ENCODE assay signal across 7 cellular contexts in genomic region chr11:123456473-123456872, GRCh38. TPM values are rescaled to one million over a fixed set of nuclear protein-coding genes. Genes with fewer than 3 reads are reported as not detected.
DNase-seq lines count a peak whose midpoint lies in the region; ATAC-seq and TF ChIP-seq lines count a peak whose summit lies in the region.
"Not testable (repeated sequence)": the region's sequence is repeated elsewhere in the genome, so short reads cannot be mapped to it uniquely, and the experiment has no call there.

No MANE protein-coding gene starts in this region.

- not testable (repeated sequence) for H4K20me1 ChIP-seq in BLaER1 treated with 17β-estradiol and CSF1 and Interleukin-3, amounts not matched to agents 10 nM and 100 nM; HCT116 (ENCODE audit: insufficient read depth)

- H3K79me2 ChIP-seq in HCT116 (ENCODE audit: insufficient read depth, low read length), result not testable (repeated sequence)

- H3K9me3 ChIP-seq in BLaER1 treated with 17β-estradiol and CSF1 and Interleukin-3, amounts not matched to agents 10 nM and 100 nM (replicated peaks in 1 of 11); HCT116 (ENCODE audit: control insufficient read depth in 1 of 2, insufficient read depth in 1 of 2, low read depth in 1 of 2, low read length in 2 of 2); Peyer's patch; adrenal gland (replicated peaks in 1 of 3); naive thymus-derived CD4-positive, alpha-beta T cell (ENCODE audit: control insufficient read depth in 2 of 3, low read length in 3 of 3): not testable (repeated sequence)

- RAD21 ChIA-PET in HCT116 (lab: Charles Lee; ENCODE audit: low non-redundant PET in 1 of 2, low total read pairs in 2 of 2, uncharacterized antibody in 2 of 2, unreplicated experiment in 2 of 2), result not testable (repeated sequence)

- not testable (repeated sequence) for H3K9me2 ChIP-seq in HCT116 (ENCODE audit: insufficient read depth)

- TF ChIP-seq CTCF in HCT116 (IDR thresholded peaks at IDR 0.05 in 2 of 3, conservative IDR thresholded peaks at IDR 0.05 in 1 of 3; ENCODE audit: borderline replicate concordance in 1 of 3, insufficient read depth in 1 of 3, low read depth in 2 of 3, low read length in 2 of 3); Peyer's patch (IDR thresholded peaks at IDR 0.05); adrenal gland (IDR thresholded peaks at IDR 0.05): not testable (repeated sequence)

- H3K4me1 ChIP-seq in BLaER1 treated with 17β-estradiol and CSF1 and Interleukin-3, amounts not matched to agents 10 nM and 100 nM, result peaks cover 50 to 68% (median 58%) of the 10 kb centered on the region in 10 experiments
- H3K4me1 ChIP-seq in HCT116 (ENCODE audit: control insufficient read depth in 1 of 2, insufficient read depth in 2 of 2, low read length in 2 of 2) (peaks cover 22 to 58% of the 10 kb centered on the region in 2 experiments), Peyer's patch (peaks cover 0 to 10% (median 0%) of the 10 kb centered on the region in 4 donors), adrenal gland (replicated peaks in 1 of 2) (peaks cover 51 to 73% of the 10 kb centered on the region in 2 donors)
- H3K4me1 ChIP-seq in naive thymus-derived CD4-positive, alpha-beta T cell (ENCODE audit: control insufficient read depth in 2 of 2, insufficient read depth in 2 of 2, low read length in 2 of 2), result peaks cover 4 to 22% of the 10 kb centered on the region in 2 donors

- H3K4me3 Mint-ChIP-seq in activated CD4-positive, alpha-beta T cell treated with anti-CD3 and anti-CD28 coated beads, Interleukin-2, amount 10 ng/mL, durations not matched to agents 7 days and 5 days, result not testable (repeated sequence)
- H3K4me3 Mint-ChIP-seq in activated T-helper 1 cell treated with anti-CD3 and anti-CD28 coated beads, Interleukin-12 subunit alpha, Interleukin-12 subunit beta, Interleukin-2, Interleukin-4 antibody, amounts not matched to agents 30 ng/mL and 10 ng/mL and 1 ng/mL, durations not matched to agents 14 hours and 24 hours and 36 hours, result peak overlapping the region; percentile 70
- peak overlapping the region in 6 of 10 donors; percentile 6 to 63 (median 37) for H3K4me3 Mint-ChIP-seq in naive thymus-derived CD4-positive, alpha-beta T cell

- H3K27me3 ChIP-seq in BLaER1 treated with 17β-estradiol and CSF1 and Interleukin-3, amounts not matched to agents 10 nM and 100 nM; HCT116 (ENCODE audit: insufficient read depth, low read length); Peyer's patch; adrenal gland; naive thymus-derived CD4-positive, alpha-beta T cell (ENCODE audit: control insufficient read depth in 2 of 2, insufficient read depth in 2 of 2, low read length in 2 of 2): not testable (repeated sequence)

- DNase-seq in HCT116 (ENCODE audit: low read depth, low spot score) (peak; percentile 47), adrenal gland (peak in 1 of 7 donors; percentile 56)
- DNase-seq in Peyer's patch; activated CD4-positive, alpha-beta T cell treated with anti-CD3 and anti-CD28 coated beads, Interleukin-2, amount 10 ng/mL, durations not matched to agents 7 days and 5 days; activated T-helper 1 cell treated with anti-CD3 and anti-CD28 coated beads, Interleukin-12 subunit alpha, Interleukin-12 subunit beta, Interleukin-2, Interleukin-4 antibody, amounts not matched to agents 30 ng/mL and 10 ng/mL and 1 ng/mL, durations not matched to agents 14 hours and 24 hours and 36 hours (ENCODE audit: low spot score); naive thymus-derived CD4-positive, alpha-beta T cell: not testable (repeated sequence)

- not testable (repeated sequence) for BruUV-seq in HCT116 (replicated peaks; lab: Mats Ljungman, UMichigan)

- not testable (repeated sequence) for H2AFZ ChIP-seq in HCT116 (ENCODE audit: low read depth, low read length, poor library complexity, severe bottlenecking)

- peaks cover 24% of the 10 kb centered on the region for H3K36me3 Mint-ChIP-seq in activated CD4-positive, alpha-beta T cell treated with anti-CD3 and anti-CD28 coated beads, Interleukin-2, amount 10 ng/mL, durations not matched to agents 7 days and 5 days (ENCODE audit: low read depth)
- peaks cover 41% of the 10 kb centered on the region for H3K36me3 Mint-ChIP-seq in activated T-helper 1 cell treated with anti-CD3 and anti-CD28 coated beads, Interleukin-12 subunit alpha, Interleukin-12 subunit beta, Interleukin-2, Interleukin-4 antibody, amounts not matched to agents 30 ng/mL and 10 ng/mL and 1 ng/mL, durations not matched to agents 14 hours and 24 hours and 36 hours (ENCODE audit: low read depth)
- peaks cover 0 to 47% (median 0%) of the 10 kb centered on the region in 5 donors for H3K36me3 Mint-ChIP-seq in naive thymus-derived CD4-positive, alpha-beta T cell

- H3K27me3 Mint-ChIP-seq in activated CD4-positive, alpha-beta T cell treated with anti-CD3 and anti-CD28 coated beads, Interleukin-2, amount 10 ng/mL, durations not matched to agents 7 days and 5 days; activated T-helper 1 cell treated with anti-CD3 and anti-CD28 coated beads, Interleukin-12 subunit alpha, Interleukin-12 subunit beta, Interleukin-2, Interleukin-4 antibody, amounts not matched to agents 30 ng/mL and 10 ng/mL and 1 ng/mL, durations not matched to agents 14 hours and 24 hours and 36 hours (ENCODE audit: insufficient read depth); naive thymus-derived CD4-positive, alpha-beta T cell: not testable (repeated sequence)

- intact Hi-C loops in HCT116 (cut with micrococcal nuclease); activated T-helper 1 cell treated with anti-CD3 and anti-CD28 coated beads, Interleukin-12 subunit alpha, Interleukin-12 subunit beta, Interleukin-2, Interleukin-4 antibody, amounts not matched to agents 30 ng/mL and 10 ng/mL and 1 ng/mL, durations not matched to agents 14 hours and 24 hours and 36 hours (cut with micrococcal nuclease); adrenal gland (cut with DNase I); naive thymus-derived CD4-positive, alpha-beta T cell (cut with micrococcal nuclease): not testable (repeated sequence)

- POLR2A ChIA-PET in HCT116 (lab: Charles Lee); activated CD4-positive, alpha-beta T cell treated with anti-CD3 and anti-CD28 coated beads, Interleukin-2, amount 10 ng/mL, durations not matched to agents 7 days and 5 days (lab: Charles Lee): not testable (repeated sequence)
- POLR2A ChIA-PET in naive thymus-derived CD4-positive, alpha-beta T cell (lab: Charles Lee), result interaction anchor here (1.0 kb wide), 1 partner anchor 22 kb away, joined by 7 read pairs; no protein-coding TSS in a partner anchor

- 68 to 81% (median 75%) methylated on average over 5 of the region's 5 CpGs for WGBS in adrenal gland, 4 donors

- not testable (repeated sequence) for H3K9me3 Mint-ChIP-seq in activated CD4-positive, alpha-beta T cell treated with anti-CD3 and anti-CD28 coated beads, Interleukin-2, amount 10 ng/mL, durations not matched to agents 7 days and 5 days; activated T-helper 1 cell treated with anti-CD3 and anti-CD28 coated beads, Interleukin-12 subunit alpha, Interleukin-12 subunit beta, Interleukin-2, Interleukin-4 antibody, amounts not matched to agents 30 ng/mL and 10 ng/mL and 1 ng/mL, durations not matched to agents 14 hours and 24 hours and 36 hours; naive thymus-derived CD4-positive, alpha-beta T cell

- TF ChIP-seq RAD21 in HCT116 (IDR thresholded peaks at IDR 0.05; ENCODE audit: low read depth), result not testable (repeated sequence)

- peak overlapping the region in 7 of 11 experiments; percentile 29 to 81 (median 70); a peak in 12 of 22 replicates for H3K27ac ChIP-seq in BLaER1 treated with 17β-estradiol and CSF1 and Interleukin-3, amounts not matched to agents 10 nM and 100 nM
- H3K27ac ChIP-seq in HCT116 (ENCODE audit: low read depth, low read length) (peak overlapping the region; percentile 36), Peyer's patch (peak overlapping the region in 3 of 4 donors; percentile 15 to 26 (median 17)), adrenal gland (peak overlapping the region; percentile 37 to 95 (median 76))
- H3K27ac ChIP-seq in naive thymus-derived CD4-positive, alpha-beta T cell (ENCODE audit: low read depth, low read length), result not testable (repeated sequence)

- not testable (repeated sequence) for TF ChIP-seq POLR2A in HCT116 (IDR thresholded peaks at IDR 0.05; ENCODE audit: borderline replicate concordance, extremely low read depth, insufficient read depth, insufficient read length); Peyer's patch (IDR thresholded peaks at IDR 0.05); adrenal gland (IDR thresholded peaks at IDR 0.05)

- peak; percentile 52 for ATAC-seq in HCT116
- ATAC-seq in naive thymus-derived CD4-positive, alpha-beta T cell, result not testable (repeated sequence)

- H3K27ac Mint-ChIP-seq in activated CD4-positive, alpha-beta T cell treated with anti-CD3 and anti-CD28 coated beads, Interleukin-2, amount 10 ng/mL, durations not matched to agents 7 days and 5 days, result peak overlapping the region; percentile 88
- H3K27ac Mint-ChIP-seq in activated T-helper 1 cell treated with anti-CD3 and anti-CD28 coated beads, Interleukin-12 subunit alpha, Interleukin-12 subunit beta, Interleukin-2, Interleukin-4 antibody, amounts not matched to agents 30 ng/mL and 10 ng/mL and 1 ng/mL, durations not matched to agents 14 hours and 24 hours and 36 hours, result peak overlapping the region; percentile 89
- H3K27ac Mint-ChIP-seq in naive thymus-derived CD4-positive, alpha-beta T cell, result peak overlapping the region in 5 of 9 donors; percentile 83 to 93 (median 85)

- peak overlapping the region; percentile 50 to 88 (median 62); a peak in 20 of 22 replicates for H3K4me2 ChIP-seq in BLaER1 treated with 17β-estradiol and CSF1 and Interleukin-3, amounts not matched to agents 10 nM and 100 nM
- H3K4me2 ChIP-seq in HCT116 (ENCODE audit: low read length), result peak overlapping the region; percentile 75

- not testable (repeated sequence) for H3K9ac ChIP-seq in BLaER1 treated with 17β-estradiol and CSF1 and Interleukin-3, amounts not matched to agents 10 nM and 100 nM
- peak overlapping the region; percentile 30 for H3K9ac ChIP-seq in HCT116 (ENCODE audit: low read length)

- CTCF ChIA-PET in HCT116 (lab: Charles Lee), result interaction anchor here (1.0 kb wide), 1 partner anchor 49 kb away, joined by 3 read pairs; no protein-coding TSS in a partner anchor
- CTCF ChIA-PET in activated CD4-positive, alpha-beta T cell treated with anti-CD3 and anti-CD28 coated beads, Interleukin-2, amount 10 ng/mL, durations not matched to agents 7 days and 5 days (lab: Charles Lee), result interaction anchor here (0.7 to 1.2 kb wide), 4 partner anchors 12 to 145 kb away, joined by 3 to 4 read pairs (median 4); no protein-coding TSS in a partner anchor
- CTCF ChIA-PET in naive thymus-derived CD4-positive, alpha-beta T cell (lab: Charles Lee), result interaction anchor here (1.3 kb wide), 1 partner anchor 49 kb away, joined by 6 read pairs; no protein-coding TSS in a partner anchor

- H3K4me1 Mint-ChIP-seq in activated CD4-positive, alpha-beta T cell treated with anti-CD3 and anti-CD28 coated beads, Interleukin-2, amount 10 ng/mL, durations not matched to agents 7 days and 5 days, result peaks cover 69% of the 10 kb centered on the region
- H3K4me1 Mint-ChIP-seq in activated T-helper 1 cell treated with anti-CD3 and anti-CD28 coated beads, Interleukin-12 subunit alpha, Interleukin-12 subunit beta, Interleukin-2, Interleukin-4 antibody, amounts not matched to agents 30 ng/mL and 10 ng/mL and 1 ng/mL, durations not matched to agents 14 hours and 24 hours and 36 hours (ENCODE audit: low read depth), result peaks cover 93% of the 10 kb centered on the region
- peaks cover 10 to 83% (median 36%) of the 10 kb centered on the region in 7 donors for H3K4me1 Mint-ChIP-seq in naive thymus-derived CD4-positive, alpha-beta T cell

- H3K36me3 ChIP-seq in BLaER1 treated with 17β-estradiol and CSF1 and Interleukin-3, amounts not matched to agents 10 nM and 100 nM, result peaks cover 0 to 14% (median 0%) of the 10 kb centered on the region in 11 experiments; a peak in 2 of 22 replicates
- not testable (repeated sequence) for H3K36me3 ChIP-seq in HCT116 (ENCODE audit: control insufficient read depth in 1 of 2, insufficient read depth in 2 of 2, low read length in 2 of 2); Peyer's patch; adrenal gland (replicated peaks in 1 of 2); naive thymus-derived CD4-positive, alpha-beta T cell (ENCODE audit: control insufficient read depth in 2 of 3, insufficient read depth in 3 of 3, low read length in 3 of 3)

- not testable (repeated sequence) for H3K4me3 ChIP-seq in BLaER1 treated with 17β-estradiol and CSF1 and Interleukin-3, amounts not matched to agents 10 nM and 100 nM; Peyer's patch; naive thymus-derived CD4-positive, alpha-beta T cell (ENCODE audit: low read length)
- peak overlapping the region in 1 of 2 experiments; percentile 34; a peak in 2 of 4 replicates for H3K4me3 ChIP-seq in HCT116 (replicated peaks in 1 of 2; ENCODE audit: low read depth in 1 of 2, low read length in 2 of 2)
- peak overlapping the region in 1 of 4 donors; percentile 44 for H3K4me3 ChIP-seq in adrenal gland

RNA-seq across cellular contexts. Expression of gene GRAMD1B, which starts 26.4 kb away (rescaled TPM):
- 12.7 TPM for total RNA-seq in HCT116 (2021; ENCODE audit: unreplicated experiment)
- 5.2 and 6.2 TPM in 2 replicates for polyA plus RNA-seq in HCT116 (2012)
- total RNA-seq in Peyer's patch, result 100 to 1,000 TPM in 3 of 4 donors, 10 to 100 TPM in 1; 31.4 to 152 (median 123) TPM
- 10 to 100 TPM; 35.3 to 36.3 TPM for total RNA-seq in activated CD4-positive, alpha-beta T cell treated with anti-CD3 and anti-CD28 coated beads, Interleukin-2, amount 10 ng/mL, durations not matched to agents 7 days and 5 days
- 154 and 155 TPM in 2 replicates for total RNA-seq in activated T-helper 1 cell treated with anti-CD3 and anti-CD28 coated beads, Interleukin-12 subunit alpha, Interleukin-12 subunit beta, Interleukin-2, Interleukin-4 antibody, amounts not matched to agents 30 ng/mL and 10 ng/mL and 1 ng/mL, durations not matched to agents 14 hours and 24 hours and 36 hours
- 1,000 to 10,000 TPM in 1 of 8 donors, 100 to 1,000 TPM in 7; 178 to 1,898 (median 285) TPM for total RNA-seq in adrenal gland
- polyA plus RNA-seq in adrenal gland, result 100 to 1,000 TPM; 101 to 721 (median 114) TPM
- 10 to 100 TPM in 4 of 5 experiments, 1 to 10 TPM in 1; 9.7 to 88.9 (median 14.0) TPM for total RNA-seq in naive thymus-derived CD4-positive, alpha-beta T cell
- polyA plus RNA-seq in naive thymus-derived CD4-positive, alpha-beta T cell, result 1 to 10 TPM; 1.7 to 2.3 TPM
